In the genomic region with DNA sequence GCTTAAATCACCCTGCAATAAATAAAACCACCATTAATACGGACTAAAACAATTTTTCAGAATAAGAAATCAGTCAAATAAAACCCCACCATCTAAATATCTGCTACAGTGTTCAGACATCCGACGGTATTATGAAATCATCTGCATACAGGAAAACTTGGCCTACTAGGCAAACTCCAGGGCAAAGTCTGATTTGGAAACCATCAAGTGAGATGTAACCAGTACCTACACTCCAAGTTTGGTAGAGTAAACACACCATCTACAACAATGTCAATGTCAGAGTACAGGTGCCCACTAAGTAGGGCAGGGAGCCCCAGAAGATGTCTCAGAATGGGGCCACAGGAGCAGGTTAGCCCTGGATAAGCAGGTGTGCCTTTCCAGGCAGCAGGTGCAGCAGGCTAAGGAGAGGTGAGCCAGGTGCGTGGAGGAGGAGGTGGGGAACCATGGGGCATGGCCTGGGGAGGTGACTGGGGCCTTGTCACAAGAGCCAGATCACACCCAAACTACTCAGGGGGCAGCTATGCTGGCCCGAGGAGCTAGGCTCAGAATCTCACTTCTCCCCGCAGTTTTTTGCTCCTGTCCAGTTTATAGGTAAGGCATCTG, we compare ENCODE assay signal across 1 cellular context.
TF ChIP-seq lines count a peak whose summit lies in the region.

No MANE protein-coding gene starts in this region.

TF ChIP-seq in IMR-90, 13 proteins besides CTCF, POLR2A, EP300 and RAD21 (continued from another document):
- TF ChIP-seq, protein P1, sequence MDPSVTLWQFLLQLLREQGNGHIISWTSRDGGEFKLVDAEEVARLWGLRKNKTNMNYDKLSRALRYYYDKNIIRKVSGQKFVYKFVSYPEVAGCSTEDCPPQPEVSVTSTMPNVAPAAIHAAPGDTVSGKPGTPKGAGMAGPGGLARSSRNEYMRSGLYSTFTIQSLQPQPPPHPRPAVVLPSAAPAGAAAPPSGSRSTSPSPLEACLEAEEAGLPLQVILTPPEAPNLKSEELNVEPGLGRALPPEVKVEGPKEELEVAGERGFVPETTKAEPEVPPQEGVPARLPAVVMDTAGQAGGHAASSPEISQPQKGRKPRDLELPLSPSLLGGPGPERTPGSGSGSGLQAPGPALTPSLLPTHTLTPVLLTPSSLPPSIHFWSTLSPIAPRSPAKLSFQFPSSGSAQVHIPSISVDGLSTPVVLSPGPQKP (IDR thresholded peaks at IDR 0.05; ENCODE audit: borderline replicate concordance, low read depth, low read length) = no peak
TF ChIP-seq in IMR-90: peak in this region for 0.
